8 cellular contexts compared by ENCODE assay signal in genomic region chr10:125401462-125401861, GRCh38.
"Had no signal": no experiment of that assay in that cellular context is flagged by ENCODE, and none has a peak within 500 bp of the region (broad histone marks: within the 10 kb centered on the region; RNA-seq: fewer than 3 reads in every experiment).

No MANE protein-coding gene starts in this region.

- H2AFZ ChIP-seq: GM23338 had no signal

- ATAC-seq: GM23338 had no signal

- H3K4me3 ChIP-seq: GM23338 had no signal

- H3K27ac ChIP-seq: KMS-11 had no signal

- H3K4me2 ChIP-seq: GM23338, KMS-11 had no signal

- H3K9ac ChIP-seq: KMS-11 had no signal

- DNase-seq: H9, HCEC 1CT, KBM-7 had no signal

- FAIRE-seq: H1, H54, HTR-8/SVneo had no signal
